In the genomic region with DNA sequence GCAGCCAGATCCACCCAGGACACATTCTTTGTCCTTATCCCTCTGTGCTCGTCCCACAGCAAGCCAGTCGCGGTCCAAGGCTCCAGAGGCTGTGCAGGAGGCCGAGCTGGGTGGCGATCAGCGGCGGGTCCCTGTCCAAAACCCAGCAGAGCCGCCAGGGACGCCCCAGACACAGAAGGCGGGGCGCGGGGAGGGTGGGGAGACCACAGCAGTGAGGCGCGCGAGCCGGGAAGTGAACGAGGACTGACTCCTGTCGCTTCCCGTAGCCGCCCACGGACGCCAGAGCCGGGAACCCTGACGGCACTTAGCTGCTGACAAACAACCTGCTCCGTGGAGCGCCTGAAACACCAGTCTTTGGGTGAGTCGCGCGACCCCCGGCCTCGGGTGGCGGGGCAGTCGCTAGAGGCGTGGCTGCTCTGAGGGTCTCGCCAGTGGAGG, we compare ENCODE assay signal across 7 cellular contexts. TPM values are rescaled to one million over a fixed set of nuclear protein-coding genes. Genes with fewer than 3 reads are reported as not detected.
A peak's percentile ranks its signal among the peaks of the same experiment; 100 is the strongest.
DNase-seq lines count a peak whose midpoint lies in the region; ATAC-seq and TF ChIP-seq lines count a peak whose summit lies in the region.

TSS of gene LGALS8 (plus strand) at position 279 of the 438 bp plus-strand sequence. CDS start 2,089 bp downstream, outside the sequence.

- H3K27me3 Mint-ChIP-seq in chondrocyte (ENCODE audit: low read depth): no peaks in the 10 kb centered on the region

- peak within 1 kb of the TSS; percentile 96 for H3K27ac Mint-ChIP-seq in chondrocyte (ENCODE audit: unreplicated experiment)

- TF ChIP-seq CTCF in chondrocyte (IDR thresholded peaks at IDR 0.05): no peak

- H3K4me1 Mint-ChIP-seq in chondrocyte (ENCODE audit: low read depth): peaks cover 16% of the 10 kb centered on the region

- peak; percentile 64 for ATAC-seq in GM18511 (IDR thresholded peaks at IDR 0.05; ENCODE audit: unreplicated experiment)
- ATAC-seq in HG02885 (IDR thresholded peaks at IDR 0.05; ENCODE audit: poor library complexity, unreplicated experiment): peak; percentile 72

- no peaks in the 10 kb centered on the region for H3K9me3 Mint-ChIP-seq in chondrocyte (ENCODE audit: low read depth)

- DNase-seq in NCI-H2107 (lab: John Stamatoyannopoulos, UW): peak; percentile 91
- DNase-seq in activated CD4-positive, alpha-beta T cell treated with anti-CD3 and anti-CD28 coated beads for 24 hours (ENCODE audit: low read depth in 2 of 2): peak; percentile 79 to 88
- peak; percentile 93 for DNase-seq in chondrocyte (ENCODE audit: low spot score)
- peak; percentile 84 for DNase-seq in kidney tubule cell (ENCODE audit: low spot score)
- DNase-seq in stimulated activated CD4-positive, alpha-beta T cell treated with anti-CD3 and anti-CD28 coated beads, Interleukin-1b, Interleukin-23, amount 100 ng/mL, for 1 hour (ENCODE audit: low read depth in 2 of 2): peak; percentile 55 to 73

- peak within 1 kb of the TSS; percentile 84 for H3K4me3 Mint-ChIP-seq in chondrocyte (ENCODE audit: unreplicated experiment)

- H3K36me3 Mint-ChIP-seq in chondrocyte (ENCODE audit: low read depth): peaks cover 8% of the 10 kb centered on the region

RNA-seq across cellular contexts. Expression of gene LGALS8, which starts in this region (rescaled TPM):
- total RNA-seq in chondrocyte: 24.9 to 37.8 TPM (median 36.5 TPM) in 3 replicates

Comparison
In these comparisons a context has a peak if more than half of its experiments do, and no peak if none do; other contexts are left out.
1. Peak in every context shown above with its lines: DNase-seq and ATAC-seq.